ENCODE assay signal across 1 cellular context in the genomic region with DNA sequence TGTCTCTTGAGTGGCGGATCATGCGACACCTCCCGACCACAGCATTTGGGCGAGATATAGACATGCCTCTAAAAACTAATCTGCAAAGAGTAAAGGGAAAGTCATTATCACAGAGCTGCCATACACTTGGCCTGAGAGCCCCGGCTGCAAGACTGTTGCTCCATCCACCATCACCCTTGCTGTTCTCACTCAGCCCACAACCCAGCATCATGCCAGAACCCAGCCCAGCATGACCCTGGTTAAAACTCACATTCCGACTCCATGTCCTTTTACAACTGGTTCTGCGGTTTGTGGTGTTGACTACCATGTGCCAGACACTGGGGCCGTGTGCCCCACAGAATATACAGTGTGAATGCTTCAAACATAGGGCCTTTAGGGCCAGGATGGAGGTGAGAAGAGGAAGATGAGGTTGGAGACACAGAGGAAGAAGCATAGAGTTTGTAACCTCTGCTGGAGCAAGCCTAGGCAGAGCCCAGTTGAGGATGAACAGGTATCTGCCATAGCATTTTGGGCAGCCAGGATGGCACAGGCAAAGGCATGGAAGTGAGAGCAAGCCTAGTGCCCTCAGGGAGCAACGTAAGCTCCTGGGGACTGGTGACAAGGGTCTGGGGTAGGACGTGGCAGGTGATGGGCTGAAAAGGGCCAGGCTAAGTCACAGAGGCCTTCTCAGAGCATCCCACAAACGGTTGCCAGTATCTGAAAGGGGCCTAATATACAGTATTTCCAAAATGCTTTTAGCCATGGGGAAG.
TF ChIP-seq lines count a peak whose summit lies in the region.

No MANE protein-coding gene starts in this region.

TF ChIP-seq in GM23338, 12 proteins besides CTCF, POLR2A, EP300 and RAD21 (continued from another document):
- TF ChIP-seq, protein P1, sequence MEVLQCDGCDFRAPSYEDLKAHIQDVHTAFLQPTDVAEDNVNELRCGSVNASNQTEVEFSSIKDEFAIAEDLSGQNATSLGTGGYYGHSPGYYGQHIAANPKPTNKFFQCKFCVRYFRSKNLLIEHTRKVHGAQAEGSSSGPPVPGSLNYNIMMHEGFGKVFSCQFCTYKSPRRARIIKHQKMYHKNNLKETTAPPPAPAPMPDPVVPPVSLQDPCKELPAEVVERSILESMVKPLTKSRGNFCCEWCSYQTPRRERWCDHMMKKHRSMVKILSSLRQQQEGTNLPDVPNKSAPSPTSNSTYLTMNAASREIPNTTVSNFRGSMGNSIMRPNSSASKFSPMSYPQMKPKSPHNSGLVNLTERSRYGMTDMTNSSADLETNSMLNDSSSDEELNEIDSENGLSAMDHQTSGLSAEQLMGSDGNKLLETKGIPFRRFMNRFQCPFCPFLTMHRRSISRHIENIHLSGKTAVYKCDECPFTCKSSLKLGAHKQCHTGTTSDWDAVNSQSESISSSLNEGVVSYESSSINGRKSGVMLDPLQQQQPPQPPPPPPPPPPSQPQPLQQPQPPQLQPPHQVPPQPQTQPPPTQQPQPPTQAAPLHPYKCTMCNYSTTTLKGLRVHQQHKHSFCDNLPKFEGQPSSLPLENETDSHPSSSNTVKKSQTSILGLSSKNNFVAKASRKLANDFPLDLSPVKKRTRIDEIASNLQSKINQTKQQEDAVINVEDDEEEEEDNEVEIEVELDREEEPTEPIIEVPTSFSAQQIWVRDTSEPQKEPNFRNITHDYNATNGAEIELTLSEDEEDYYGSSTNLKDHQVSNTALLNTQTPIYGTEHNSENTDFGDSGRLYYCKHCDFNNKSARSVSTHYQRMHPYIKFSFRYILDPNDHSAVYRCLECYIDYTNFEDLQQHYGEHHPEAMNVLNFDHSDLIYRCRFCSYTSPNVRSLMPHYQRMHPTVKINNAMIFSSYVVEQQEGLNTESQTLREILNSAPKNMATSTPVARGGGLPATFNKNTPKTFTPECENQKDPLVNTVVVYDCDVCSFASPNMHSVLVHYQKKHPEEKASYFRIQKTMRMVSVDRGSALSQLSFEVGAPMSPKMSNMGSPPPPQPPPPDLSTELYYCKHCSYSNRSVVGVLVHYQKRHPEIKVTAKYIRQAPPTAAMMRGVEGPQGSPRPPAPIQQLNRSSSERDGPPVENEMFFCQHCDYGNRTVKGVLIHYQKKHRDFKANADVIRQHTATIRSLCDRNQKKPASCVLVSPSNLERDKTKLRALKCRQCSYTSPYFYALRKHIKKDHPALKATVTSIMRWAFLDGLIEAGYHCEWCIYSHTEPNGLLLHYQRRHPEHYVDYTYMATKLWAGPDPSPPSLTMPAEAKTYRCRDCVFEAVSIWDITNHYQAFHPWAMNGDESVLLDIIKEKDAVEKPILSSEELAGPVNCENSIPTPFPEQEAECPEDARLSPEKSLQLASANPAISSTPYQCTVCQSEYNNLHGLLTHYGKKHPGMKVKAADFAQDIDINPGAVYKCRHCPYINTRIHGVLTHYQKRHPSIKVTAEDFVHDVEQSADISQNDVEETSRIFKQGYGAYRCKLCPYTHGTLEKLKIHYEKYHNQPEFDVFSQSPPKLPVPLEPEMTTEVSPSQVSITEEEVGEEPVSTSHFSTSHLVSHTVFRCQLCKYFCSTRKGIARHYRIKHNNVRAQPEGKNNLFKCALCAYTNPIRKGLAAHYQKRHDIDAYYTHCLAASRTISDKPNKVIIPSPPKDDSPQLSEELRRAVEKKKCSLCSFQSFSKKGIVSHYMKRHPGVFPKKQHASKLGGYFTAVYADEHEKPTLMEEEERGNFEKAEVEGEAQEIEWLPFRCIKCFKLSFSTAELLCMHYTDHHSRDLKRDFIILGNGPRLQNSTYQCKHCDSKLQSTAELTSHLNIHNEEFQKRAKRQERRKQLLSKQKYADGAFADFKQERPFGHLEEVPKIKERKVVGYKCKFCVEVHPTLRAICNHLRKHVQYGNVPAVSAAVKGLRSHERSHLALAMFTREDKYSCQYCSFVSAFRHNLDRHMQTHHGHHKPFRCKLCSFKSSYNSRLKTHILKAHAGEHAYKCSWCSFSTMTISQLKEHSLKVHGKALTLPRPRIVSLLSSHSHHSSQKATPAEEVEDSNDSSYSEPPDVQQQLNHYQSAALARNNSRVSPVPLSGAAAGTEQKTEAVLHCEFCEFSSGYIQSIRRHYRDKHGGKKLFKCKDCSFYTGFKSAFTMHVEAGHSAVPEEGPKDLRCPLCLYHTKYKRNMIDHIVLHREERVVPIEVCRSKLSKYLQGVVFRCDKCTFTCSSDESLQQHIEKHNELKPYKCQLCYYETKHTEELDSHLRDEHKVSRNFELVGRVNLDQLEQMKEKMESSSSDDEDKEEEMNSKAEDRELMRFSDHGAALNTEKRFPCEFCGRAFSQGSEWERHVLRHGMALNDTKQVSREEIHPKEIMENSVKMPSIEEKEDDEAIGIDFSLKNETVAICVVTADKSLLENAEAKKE (CRISPR knock-in tag; IDR thresholded peaks at IDR 0.05): no peak
- TF ChIP-seq, protein P2, sequence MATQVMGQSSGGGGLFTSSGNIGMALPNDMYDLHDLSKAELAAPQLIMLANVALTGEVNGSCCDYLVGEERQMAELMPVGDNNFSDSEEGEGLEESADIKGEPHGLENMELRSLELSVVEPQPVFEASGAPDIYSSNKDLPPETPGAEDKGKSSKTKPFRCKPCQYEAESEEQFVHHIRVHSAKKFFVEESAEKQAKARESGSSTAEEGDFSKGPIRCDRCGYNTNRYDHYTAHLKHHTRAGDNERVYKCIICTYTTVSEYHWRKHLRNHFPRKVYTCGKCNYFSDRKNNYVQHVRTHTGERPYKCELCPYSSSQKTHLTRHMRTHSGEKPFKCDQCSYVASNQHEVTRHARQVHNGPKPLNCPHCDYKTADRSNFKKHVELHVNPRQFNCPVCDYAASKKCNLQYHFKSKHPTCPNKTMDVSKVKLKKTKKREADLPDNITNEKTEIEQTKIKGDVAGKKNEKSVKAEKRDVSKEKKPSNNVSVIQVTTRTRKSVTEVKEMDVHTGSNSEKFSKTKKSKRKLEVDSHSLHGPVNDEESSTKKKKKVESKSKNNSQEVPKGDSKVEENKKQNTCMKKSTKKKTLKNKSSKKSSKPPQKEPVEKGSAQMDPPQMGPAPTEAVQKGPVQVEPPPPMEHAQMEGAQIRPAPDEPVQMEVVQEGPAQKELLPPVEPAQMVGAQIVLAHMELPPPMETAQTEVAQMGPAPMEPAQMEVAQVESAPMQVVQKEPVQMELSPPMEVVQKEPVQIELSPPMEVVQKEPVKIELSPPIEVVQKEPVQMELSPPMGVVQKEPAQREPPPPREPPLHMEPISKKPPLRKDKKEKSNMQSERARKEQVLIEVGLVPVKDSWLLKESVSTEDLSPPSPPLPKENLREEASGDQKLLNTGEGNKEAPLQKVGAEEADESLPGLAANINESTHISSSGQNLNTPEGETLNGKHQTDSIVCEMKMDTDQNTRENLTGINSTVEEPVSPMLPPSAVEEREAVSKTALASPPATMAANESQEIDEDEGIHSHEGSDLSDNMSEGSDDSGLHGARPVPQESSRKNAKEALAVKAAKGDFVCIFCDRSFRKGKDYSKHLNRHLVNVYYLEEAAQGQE (IDR thresholded peaks at IDR 0.05; ENCODE audit: unreplicated experiment): no peak
- TF ChIP-seq STAT1 (IDR thresholded peaks at IDR 0.05; ENCODE audit: unreplicated experiment) (no peak), EZH2phosphoT487 (IDR thresholded peaks at IDR 0.05; ENCODE audit: unreplicated experiment) (no peak), POLR2AphosphoS5 (IDR thresholded peaks at IDR 0.05; ENCODE audit: low read depth) (no peak), JUNB (IDR thresholded peaks at IDR 0.05; ENCODE audit: unreplicated experiment) (no peak), ZNF114 (CRISPR knock-in tag; IDR thresholded peaks at IDR 0.05) (no peak), ZNF331 (CRISPR knock-in tag; IDR thresholded peaks at IDR 0.05; ENCODE audit: low read depth) (no peak), CREB1 (CRISPR knock-in tag; IDR thresholded peaks at IDR 0.05; ENCODE audit: low read depth) (no peak)
